ENCODE assay signal across 8 cellular contexts in genomic region chr6:111482959-111483735, GRCh38. TPM values are rescaled to one million over a fixed set of nuclear protein-coding genes. Genes with fewer than 3 reads are reported as not detected.
DNase-seq lines count a peak whose midpoint lies in the region; ATAC-seq and TF ChIP-seq lines count a peak whose summit lies in the region.

REV3L (minus strand) TSS chr6:111483218; CDS start chr6:111482888, 330 bp downstream.

- POLR2A ChIA-PET in GM10248 (lab: Yijun Ruan, JAX), result interaction anchor here (0.6 to 1.5 kb wide), 9 partner anchors 72 to 582 kb away, joined by 3 to 8 read pairs (median 4); partner anchors contain the start of gene TRAF3IP2
- POLR2A ChIA-PET in T-cell (lab: Charles Lee), result interaction anchor here (0.6 to 2.4 kb wide), 12 partner anchors 12 to 673 kb away, joined by 3 to 16 read pairs (median 5); partner anchors contain the start of genes FAM229B (in 1 of the 2), SLC16A10 (in 1 of the 2) and TUBE1 (in 1 of the 2)

- H3K4me3 ChIP-seq in heart right ventricle, result peak within 1 kb of the TSS; percentile 76 to 95 (median 89)
- H3K4me3 ChIP-seq in upper lobe of right lung, result peak within 1 kb of the TSS; percentile 71

- H3K36me3 ChIP-seq in heart right ventricle (peaks cover 0 to 8% (median 0%) of the 10 kb centered on the region in 9 donors), upper lobe of right lung (no peaks in the 10 kb centered on the region)

- TF ChIP-seq CTCF in GM10248 (IDR thresholded peaks at IDR 0.05; ENCODE audit: control extremely low read depth, extremely low read depth, low read depth, missing control alignments) (no peak), heart right ventricle (IDR thresholded peaks at IDR 0.05) (no peak), progenitor cell of endocrine pancreas (IDR thresholded peaks at IDR 0.05; ENCODE audit: unreplicated experiment) (no peak), upper lobe of right lung (IDR thresholded peaks at IDR 0.05) (no peak)

- no peaks in the 10 kb centered on the region for H3K9me3 ChIP-seq in heart right ventricle
- H3K9me3 ChIP-seq in upper lobe of right lung, result no peaks in the 10 kb centered on the region

- H3K4me1 Mint-ChIP-seq in T-cell (peaks cover 52 to 63% (median 58%) of the 10 kb centered on the region in 3 donors), progenitor cell of endocrine pancreas (ENCODE audit: low read depth) (peaks cover 33% of the 10 kb centered on the region)

- peak within 1 kb of the TSS; percentile 89 for H3K27ac ChIP-seq in adipose tissue (ENCODE audit: low read depth, low read length)
- H3K27ac ChIP-seq in heart right ventricle, result peak within 1 kb of the TSS; percentile 95 to 100 (median 99)
- H3K27ac ChIP-seq in upper lobe of right lung, result peak within 1 kb of the TSS; percentile 97

- H3K4me1 ChIP-seq in heart right ventricle (peaks cover 0 to 67% (median 49%) of the 10 kb centered on the region in 9 donors), upper lobe of right lung (peaks cover 33% of the 10 kb centered on the region)

- CTCF ChIA-PET in GM10248 (lab: Yijun Ruan, JAX), result interaction anchor here (2.8 kb wide), 1 partner anchor 224 kb away, joined by 19 read pairs; a partner anchor contains a TSS
- CTCF ChIA-PET in T-cell (lab: Charles Lee), result interaction anchor here in 1 of 2 donors (0.6 to 2.7 kb wide), 3 partner anchors 123 to 604 kb away, joined by 5 to 19 read pairs (median 5); partner anchors contain the start of genes FAM229B and TUBE1

- H3K36me3 Mint-ChIP-seq in T-cell (no peaks in the 10 kb centered on the region), progenitor cell of endocrine pancreas (ENCODE audit: insufficient read depth) (peaks cover 9% of the 10 kb centered on the region)

- peak; percentile 32 for ATAC-seq in HG02571 (IDR thresholded peaks at IDR 0.05; ENCODE audit: unreplicated experiment)
- peak; percentile 67 to 71 (median 68) for ATAC-seq in T-cell (replicated peaks in 1 of 4)
- ATAC-seq in heart right ventricle, result peak; percentile 69 to 89 (median 80)
- ATAC-seq in upper lobe of right lung, result peak; percentile 82

- H3K27me3 ChIP-seq in heart right ventricle (no peaks in the 10 kb centered on the region), upper lobe of right lung (no peaks in the 10 kb centered on the region)

- peak; percentile 82 for DNase-seq in GM10248 (ENCODE audit: extremely low spot score)
- peak; percentile 85 for DNase-seq in NCI-H1092 (lab: John Stamatoyannopoulos, UW)
- DNase-seq in T-cell, result peak; percentile 76 to 90 (median 86)
- peak; percentile 86 to 93 for DNase-seq in heart right ventricle
- DNase-seq in progenitor cell of endocrine pancreas (ENCODE audit: low spot score, unreplicated experiment), result peak; percentile 86
- peak; percentile 95 for DNase-seq in upper lobe of right lung

- no peaks in the 10 kb centered on the region for H3K27me3 Mint-ChIP-seq in T-cell
- no peaks in the 10 kb centered on the region for H3K27me3 Mint-ChIP-seq in progenitor cell of endocrine pancreas

- peak within 1 kb of the TSS; percentile 97 to 98 for H3K27ac Mint-ChIP-seq in T-cell
- H3K27ac Mint-ChIP-seq in progenitor cell of endocrine pancreas, result peak within 1 kb of the TSS; percentile 99

- H3K4me3 Mint-ChIP-seq in T-cell, result peak within 1 kb of the TSS; percentile 86 to 98 (median 97)
- H3K4me3 Mint-ChIP-seq in progenitor cell of endocrine pancreas (ENCODE audit: low read depth), result peak within 1 kb of the TSS; percentile 99

- 0 to 1% (median 0%) methylated on average over 45 to 80 of the region's 84 CpGs for WGBS in adipose tissue, 3 donors
- WGBS in heart right ventricle, 2 donors, result 0 to 1% methylated on average over 61 to 84 of the region's 84 CpGs

- H3K9me3 Mint-ChIP-seq in T-cell, result no peaks in the 10 kb centered on the region
- no peaks in the 10 kb centered on the region for H3K9me3 Mint-ChIP-seq in progenitor cell of endocrine pancreas (ENCODE audit: low read depth)

- intact Hi-C loops in heart right ventricle (cut with DNase I), result loop anchor here in 8 of 10 donors (1.0 to 10.0 kb wide), 16 partner anchors 69 to 228 kb away; partner anchors contain the start of gene TRAF3IP2 (in 4 of the 8)
- intact Hi-C loops in upper lobe of right lung (cut with DNase I), result loop anchor here (10.0 kb wide), 1 partner anchor 122 kb away; the partner anchor contains the start of gene TRAF3IP2

RNA-seq across cellular contexts. Expression of gene REV3L, which starts in this region (rescaled TPM):
- total RNA-seq in T-cell, result 10 to 100 TPM; 18.0 to 27.6 (median 22.1) TPM
- 10 to 100 TPM in 2 of 3 donors, 1 to 10 TPM in 1; 5.1 to 21.7 (median 16.4) TPM for polyA plus RNA-seq in adipose tissue
- 10 to 100 TPM; 11.5 to 23.9 (median 13.9) TPM for total RNA-seq in heart right ventricle
- polyA plus RNA-seq in heart right ventricle, result 10 to 100 TPM in 1 of 2 donors, 1 to 10 TPM in 1; 5.6 to 25.8 TPM
- total RNA-seq in progenitor cell of endocrine pancreas, result 40.0 and 40.5 TPM in 2 replicates
- total RNA-seq in upper lobe of right lung, result 37.5 TPM

Comparison
In these comparisons a context has a peak if more than half of its experiments do, and no peak if none do; other contexts are left out.
1. Peak in every context shown above with its lines: DNase-seq, ATAC-seq, H3K4me3 ChIP-seq and H3K27ac ChIP-seq.
2. ATAC-seq: peak in every context shown above with its lines; median percentile 82 in upper lobe of right lung; 80 in heart right ventricle; 68 in T-cell; 32 in HG02571.